8 cellular contexts compared by ENCODE assay signal in genomic region chr6:2840794-2841061, GRCh38. TPM values are rescaled to one million over a fixed set of nuclear protein-coding genes. Genes with fewer than 3 reads are reported as not detected.
DNase-seq lines count a peak whose midpoint lies in the region; ATAC-seq and TF ChIP-seq lines count a peak whose summit lies in the region.

No MANE protein-coding gene starts in this region.

- ATAC-seq in DND-41 (ENCODE audit: insufficient read depth, low read depth): no peak
- no peak for ATAC-seq in HG03135 (IDR thresholded peaks at IDR 0.05; ENCODE audit: unreplicated experiment)

- peak overlapping the region; percentile 76 for H3K4me2 ChIP-seq in DND-41 (ENCODE audit: insufficient read depth, low read length)

- H3K27ac ChIP-seq in DND-41 (ENCODE audit: low read length) (peak overlapping the region; percentile 37), rectal smooth muscle tissue (ENCODE audit: low read depth, low read length) (peak overlapping the region; percentile 94)

- DNase-seq in DND-41: no peak
- DNase-seq in fibroblast of the aortic adventitia (ENCODE audit: low read depth): no peak
- DNase-seq in pons (ENCODE audit: low spot score): no peak
- DNase-seq in activated effector memory CD4-positive, alpha-beta T cell treated with Interleukin-2 at 50 U/mL for 16 hours: no peak
- no peak for DNase-seq in AG08395 (ENCODE audit: low spot score)

- H3K4me1 ChIP-seq in DND-41 (ENCODE audit: insufficient read depth, low read length) (peaks cover 24% of the 10 kb centered on the region), rectal smooth muscle tissue (ENCODE audit: control insufficient read depth, insufficient read depth, low read length) (peaks cover 16% of the 10 kb centered on the region)

- peak overlapping the region; percentile 56 for H3K9ac ChIP-seq in DND-41 (ENCODE audit: low read depth, low read length)
- H3K9ac ChIP-seq in rectal smooth muscle tissue (ENCODE audit: low read length): peak overlapping the region; percentile 59

- peak overlapping the region; percentile 17 to 55; a peak in 2 of 4 replicates for H3K4me3 ChIP-seq in DND-41 (ENCODE audit: low read depth in 1 of 2, low read length in 2 of 2)
- peak overlapping the region; percentile 63 for H3K4me3 ChIP-seq in WI38 (ENCODE audit: low read depth, low read length)
- H3K4me3 ChIP-seq in fibroblast of the aortic adventitia (ENCODE audit: low read depth, low read length): peak overlapping the region; percentile 61
- H3K4me3 ChIP-seq in rectal smooth muscle tissue (ENCODE audit: low read length): peak overlapping the region; percentile 80

- no peak overlapping the region for H2AFZ ChIP-seq in DND-41 (ENCODE audit: low read depth, low read length)

- no peak for TF ChIP-seq CTCF in DND-41 (IDR thresholded peaks at IDR 0.05; ENCODE audit: borderline replicate concordance, extremely low read depth, low read length, poor library complexity, severe bottlenecking)
- no peak for TF ChIP-seq CTCF in WI38 (IDR thresholded peaks at IDR 0.05; ENCODE audit: low read depth, low read length)
- TF ChIP-seq CTCF in fibroblast of the aortic adventitia (IDR thresholded peaks at IDR 0.05; ENCODE audit: insufficient read depth, low read length): no peak

- peaks cover 17% of the 10 kb centered on the region for H3K36me3 ChIP-seq in DND-41 (ENCODE audit: insufficient read depth, low read length)
- peaks cover 7% of the 10 kb centered on the region for H3K36me3 ChIP-seq in rectal smooth muscle tissue (ENCODE audit: control insufficient read depth, insufficient read depth, low read length)

- H3K9me3 ChIP-seq in DND-41 (ENCODE audit: insufficient read depth, low read length, severe bottlenecking): no peaks in the 10 kb centered on the region

- peaks cover 6% of the 10 kb centered on the region for H3K79me2 ChIP-seq in DND-41 (ENCODE audit: insufficient read depth, low read length)

- H4K20me1 ChIP-seq in DND-41 (ENCODE audit: insufficient read depth, low read length): no peaks in the 10 kb centered on the region

- H3K27me3 ChIP-seq in DND-41 (ENCODE audit: insufficient read depth, low read length, poor library complexity) (no peaks in the 10 kb centered on the region), rectal smooth muscle tissue (ENCODE audit: control insufficient read depth, insufficient read depth, low read length) (no peaks in the 10 kb centered on the region)

RNA-seq across cellular contexts. Expression of gene SERPINB1, which starts 0.9 kb away (rescaled TPM):
- total RNA-seq in fibroblast of the aortic adventitia (ENCODE audit: low replicate concordance): 8.6 and 22.1 TPM in 2 replicates
